ENCODE assay signal across 1 cellular context in genomic region chr6:26754212-26754611, GRCh38.
TF ChIP-seq lines count a peak whose summit lies in the region.

No MANE protein-coding gene starts in this region.

TF ChIP-seq in H1, 55 proteins besides CTCF, POLR2A, EP300 and RAD21 (continued from another document):
- TF ChIP-seq SP1 (IDR thresholded peaks at IDR 0.05; ENCODE audit: low read depth, low read length) (no peak), EZH2 (IDR thresholded peaks at IDR 0.05; ENCODE audit: low read depth, low read length, severe bottlenecking) (no peak), SP2 (IDR thresholded peaks at IDR 0.05; ENCODE audit: low read length) (no peak), MAFK (IDR thresholded peaks at IDR 0.05; ENCODE audit: low read depth, low read length) (0 out of 2 replicates have a peak, but pooled peaks have one; percentile 8), SP4 (IDR thresholded peaks at IDR 0.05; ENCODE audit: low read length) (no peak)
